17 cellular contexts compared by ENCODE assay signal in genomic region chr1:241751524-241751923, GRCh38.
DNase-seq lines count a peak whose midpoint lies in the region; ATAC-seq and TF ChIP-seq lines count a peak whose summit lies in the region.
"Had no signal": no experiment of that assay in that cellular context is flagged by ENCODE, and none has a peak within 500 bp of the region (broad histone marks: within the 10 kb centered on the region; RNA-seq: fewer than 3 reads in every experiment).

No MANE protein-coding gene starts in this region.

- H3K4me1 ChIP-seq in ascending aorta (peaks cover 0 to 12% of the 10 kb centered on the region in 2 donors), thoracic aorta (ENCODE audit: control insufficient read depth in 1 of 2, low read depth in 2 of 2) (peaks cover 3 to 25% of the 10 kb centered on the region in 2 donors)
- H3K4me1 ChIP-seq: A549; BLaER1 treated with 17β-estradiol and CSF1 and Interleukin-3, amounts not matched to agents 10 nM and 100 nM had no signal

- TF ChIP-seq CTCF in ascending aorta (IDR thresholded peaks at IDR 0.05) (no peak), coronary artery (IDR thresholded peaks at IDR 0.05) (no peak), thoracic aorta (IDR thresholded peaks at IDR 0.05) (no peak)

- intact Hi-C loops in ascending aorta (cut with DNase I) = no loop called here

- H3K4me3 ChIP-seq in ascending aorta (no peak overlapping the region), coronary artery (peak overlapping the region; percentile 22), thoracic aorta (no peak overlapping the region)
- H3K4me3 ChIP-seq: A549; BLaER1 treated with 17β-estradiol and CSF1 and Interleukin-3, amounts not matched to agents 10 nM and 100 nM had no signal

- DNase-seq in ascending aorta (ENCODE audit: low spot score in 2 of 2) = no peak
- no peak for DNase-seq in coronary artery (ENCODE audit: low spot score)
- no peak for DNase-seq in thoracic aorta (ENCODE audit: low spot score)
- DNase-seq in anterior cingulate cortex (lab: John Stamatoyannopoulos, UW) = no peak
- DNase-seq: AML-193; Caco-2; Calu3; CD4-positive, alpha-beta T cell; CD8-positive, alpha-beta T cell; DMS79 treated with DMSO at 0.1 percent for 48 hours; GF-D8 had no signal

- H3K27ac ChIP-seq in ascending aorta (peak overlapping the region; percentile 12 to 40), coronary artery (peak overlapping the region in 1 of 2 donors; percentile 56), thoracic aorta (peak overlapping the region in 1 of 2 donors; percentile 17)
- H3K27ac ChIP-seq: 22Rv1; A549; BLaER1 treated with 17β-estradiol and CSF1 and Interleukin-3, amounts not matched to agents 10 nM and 100 nM; C4-2B had no signal

- ATAC-seq in thoracic aorta (ENCODE audit: insufficient number of reproducible peaks, low FRiP score, low read depth) = peak; percentile 55
- no peak for ATAC-seq in HG02884 (IDR thresholded peaks at IDR 0.05; ENCODE audit: unreplicated experiment)
- no peak for ATAC-seq in GM19452 (IDR thresholded peaks at IDR 0.05; ENCODE audit: unreplicated experiment)
- ATAC-seq: A549; CD8-positive, alpha-beta T cell had no signal

- H3K9me3 ChIP-seq in ascending aorta (no peaks in the 10 kb centered on the region), thoracic aorta (no peaks in the 10 kb centered on the region)
- H3K9me3 ChIP-seq: A549, Caco-2 had no signal

- H3K36me3 ChIP-seq in ascending aorta (no peaks in the 10 kb centered on the region), thoracic aorta (no peaks in the 10 kb centered on the region)
- H3K36me3 ChIP-seq: BLaER1 treated with 17β-estradiol and CSF1 and Interleukin-3, amounts not matched to agents 10 nM and 100 nM had no signal

- H3K27me3 ChIP-seq in ascending aorta (no peaks in the 10 kb centered on the region), thoracic aorta (replicated peaks; ENCODE audit: insufficient read depth) (no peaks in the 10 kb centered on the region)
- H3K27me3 ChIP-seq: BLaER1 treated with 17β-estradiol and CSF1 and Interleukin-3, amounts not matched to agents 10 nM and 100 nM had no signal
